26 cellular contexts compared by ENCODE assay signal in the genomic region with DNA sequence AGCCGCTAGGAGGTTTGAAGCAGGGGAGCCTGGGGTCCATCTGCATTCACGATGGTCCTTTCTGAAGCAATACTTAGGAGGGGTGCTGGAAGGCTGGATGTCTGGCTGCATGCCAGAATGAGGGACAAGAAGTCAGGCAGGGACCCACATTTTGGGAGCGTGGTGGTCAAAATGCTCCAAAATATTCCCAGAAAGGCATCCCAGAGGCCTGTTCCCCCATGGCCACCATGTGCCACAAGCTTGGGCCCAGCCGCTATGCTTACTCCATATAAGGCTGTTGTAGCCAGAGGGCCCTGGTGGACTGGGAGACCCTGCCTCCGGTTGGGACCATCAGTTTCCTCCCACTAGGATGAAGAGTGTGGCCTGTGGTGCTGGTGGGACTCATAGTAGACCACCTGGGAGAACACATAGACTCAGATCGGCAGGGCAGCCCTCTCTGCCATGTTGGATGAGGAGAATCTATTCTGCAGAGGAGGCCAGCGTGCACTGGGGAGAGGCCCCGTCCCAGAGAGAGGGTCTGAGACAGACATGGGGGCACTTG. TPM values are rescaled to one million over a fixed set of nuclear protein-coding genes. Genes with fewer than 3 reads are reported as not detected.
DNase-seq lines count a peak whose midpoint lies in the region; ATAC-seq, FAIRE-seq and TF ChIP-seq lines count a peak whose summit lies in the region.
"Had no signal": no experiment of that assay in that cellular context is flagged by ENCODE, and none has a peak within 500 bp of the region (broad histone marks: within the 10 kb centered on the region; RNA-seq: fewer than 3 reads in every experiment).

No MANE protein-coding gene starts in this region.

- TF ChIP-seq CTCF in lower leg skin (IDR thresholded peaks at IDR 0.05) (no peak), prostate gland (IDR thresholded peaks at IDR 0.05) (no peak)

- H3K36me3 ChIP-seq in prostate gland = no peaks in the 10 kb centered on the region
- H3K36me3 ChIP-seq: cardiac muscle cell, upper lobe of left lung had no signal

- no peaks in the 10 kb centered on the region for H3K36me3 Mint-ChIP-seq in activated CD8-positive, alpha-beta memory T cell treated with anti-CD3 and anti-CD28 coated beads, Interleukin-2, amount 10 ng/mL, durations not matched to agents 7 days and 5 days
- H3K36me3 Mint-ChIP-seq: activated naive CD4-positive, alpha-beta T cell treated with anti-CD3 and anti-CD28 coated beads, Interleukin-2, amount 50 U/mL, for 72 hours; CD4-positive, CD25-positive, alpha-beta regulatory T cell; naive thymus-derived CD8-positive, alpha-beta T cell had no signal

- WGBS in lower leg skin, 2 donors = 93 to 94% methylated on average over 8 of the region's 8 CpGs
- 94% methylated on average over 8 of the region's 8 CpGs for WGBS in prostate gland

- no peak overlapping the region for H3K4me3 Mint-ChIP-seq in activated CD8-positive, alpha-beta memory T cell treated with anti-CD3 and anti-CD28 coated beads, Interleukin-2, amount 10 ng/mL, durations not matched to agents 7 days and 5 days
- H3K4me3 Mint-ChIP-seq: activated CD8-positive, alpha-beta T cell treated with anti-CD3 and anti-CD28 coated beads, Interleukin-2, amount 10 ng/mL, durations not matched to agents 7 days and 5 days; activated T-cell treated with anti-CD3 and anti-CD28 coated beads, Interleukin-2, amount 50 U/mL, for 72 hours; CD4-positive, CD25-positive, alpha-beta regulatory T cell; naive thymus-derived CD8-positive, alpha-beta T cell had no signal

- DNase-seq in activated CD4-positive, CD25-positive, alpha-beta regulatory T cell treated with anti-CD3 and anti-CD28 coated beads, Interleukin-2, amount 50 U/mL, for 72 hours = peak; percentile 16
- DNase-seq in activated CD8-positive, alpha-beta memory T cell treated with anti-CD3 and anti-CD28 coated beads, Interleukin-2, amount 10 ng/mL, durations not matched to agents 7 days and 5 days = peak; percentile 29
- DNase-seq in lower leg skin (ENCODE audit: low spot score in 2 of 2) (peak; percentile 10 to 63), prostate gland (ENCODE audit: low spot score) (peak; percentile 3), GM19239 (ENCODE audit: insufficient read length, low spot score) (no peak), COLO829 (ENCODE audit: low spot score) (no peak)
- no peak for DNase-seq in activated CD4-positive, alpha-beta T cell treated with anti-CD3 and anti-CD28 coated beads for 4 hours
- DNase-seq: activated CD4-positive, CD25-positive, alpha-beta regulatory T cell; activated CD8-positive, alpha-beta T cell treated with anti-CD3 and anti-CD28 coated beads, Interleukin-2, amount 10 ng/mL, durations not matched to agents 7 days and 5 days; activated T-cell treated with anti-CD3 and anti-CD28 coated beads, Interleukin-2, amount 50 U/mL, for 72 hours; anterior cingulate cortex; CD4-positive, CD25-positive, alpha-beta regulatory T cell; DMS 273 treated with DMSO at 0.1 percent for 48 hours; NCI-H1105; NCI-H2029; NCI-H2227 treated with DMSO at 0.1 percent for 48 hours; NCI-H774 had no signal

- no peaks in the 10 kb centered on the region for H3K27me3 ChIP-seq in prostate gland (replicated peaks; ENCODE audit: insufficient read depth)
- H3K27me3 ChIP-seq: cardiac muscle cell, upper lobe of left lung had no signal

- H3K9me3 ChIP-seq in prostate gland = no peaks in the 10 kb centered on the region
- H3K9me3 ChIP-seq: upper lobe of left lung had no signal

- H3K4me3 ChIP-seq in lower leg skin (ENCODE audit: low read depth, poor library complexity, severe bottlenecking) (no peak overlapping the region), prostate gland (no peak overlapping the region)
- H3K4me3 ChIP-seq: cardiac muscle cell, upper lobe of left lung had no signal

- intact Hi-C loops in lower leg skin (cut with DNase I; ENCODE audit: low total_unique reads) (no loop called here), prostate gland (cut with DNase I) (no loop called here)

- CTCF ChIA-PET in activated CD8-positive, alpha-beta memory T cell treated with anti-CD3 and anti-CD28 coated beads, Interleukin-2, amount 10 ng/mL, durations not matched to agents 7 days and 5 days (lab: Charles Lee) = no interaction called here

- no peaks in the 10 kb centered on the region for H3K27me3 Mint-ChIP-seq in activated CD8-positive, alpha-beta memory T cell treated with anti-CD3 and anti-CD28 coated beads, Interleukin-2, amount 10 ng/mL, durations not matched to agents 7 days and 5 days
- H3K27me3 Mint-ChIP-seq: CD4-positive, CD25-positive, alpha-beta regulatory T cell had no signal

- peaks cover 4% of the 10 kb centered on the region for H3K4me1 ChIP-seq in prostate gland (replicated peaks)

- no peaks in the 10 kb centered on the region for H3K9me3 Mint-ChIP-seq in activated CD8-positive, alpha-beta memory T cell treated with anti-CD3 and anti-CD28 coated beads, Interleukin-2, amount 10 ng/mL, durations not matched to agents 7 days and 5 days (ENCODE audit: low read depth)
- H3K9me3 Mint-ChIP-seq: activated naive CD4-positive, alpha-beta T cell treated with anti-CD3 and anti-CD28 coated beads, Interleukin-2, amount 50 U/mL, for 72 hours; activated T-cell treated with anti-CD3 and anti-CD28 coated beads, Interleukin-2, amount 50 U/mL, for 72 hours; CD4-positive, CD25-positive, alpha-beta regulatory T cell; naive thymus-derived CD8-positive, alpha-beta T cell had no signal

- TF ChIP-seq POLR2A in lower leg skin (IDR thresholded peaks at IDR 0.05) (no peak), prostate gland (IDR thresholded peaks at IDR 0.05) (no peak)

- no peaks in the 10 kb centered on the region for H3K4me1 Mint-ChIP-seq in activated CD8-positive, alpha-beta memory T cell treated with anti-CD3 and anti-CD28 coated beads, Interleukin-2, amount 10 ng/mL, durations not matched to agents 7 days and 5 days
- H3K4me1 Mint-ChIP-seq: CD4-positive, CD25-positive, alpha-beta regulatory T cell; naive thymus-derived CD8-positive, alpha-beta T cell had no signal

- no peak for FAIRE-seq in GM19239 (lab: Jason Lieb, UNC)
- FAIRE-seq: endothelial cell of umbilical vein had no signal

- no peak for ATAC-seq in activated CD4-positive, CD25-positive, alpha-beta regulatory T cell treated with anti-CD3 and anti-CD28 coated beads, Interleukin-2, amount 50 U/mL, for 24 hours
- ATAC-seq in activated CD8-positive, alpha-beta memory T cell treated with anti-CD3 and anti-CD28 coated beads, Interleukin-2, amount 10 ng/mL, durations not matched to agents 7 days and 5 days = no peak
- ATAC-seq: activated CD8-positive, alpha-beta T cell treated with anti-CD3 and anti-CD28 coated beads, Interleukin-2, amount 10 ng/mL, durations not matched to agents 7 days and 5 days; activated naive CD4-positive, alpha-beta T cell treated with anti-CD3 and anti-CD28 coated beads, Interleukin-2, amount 50 U/mL, for 72 hours; activated T-cell treated with anti-CD3 and anti-CD28 coated beads, Interleukin-2, amount 50 U/mL, for 72 hours; HCT116; naive thymus-derived CD8-positive, alpha-beta T cell had no signal

- no peak overlapping the region for H3K27ac ChIP-seq in prostate gland
- H3K27ac ChIP-seq: 22Rv1, cardiac muscle cell, upper lobe of left lung had no signal

- no peak overlapping the region for H3K27ac Mint-ChIP-seq in activated CD8-positive, alpha-beta memory T cell treated with anti-CD3 and anti-CD28 coated beads, Interleukin-2, amount 10 ng/mL, durations not matched to agents 7 days and 5 days
- H3K27ac Mint-ChIP-seq: activated CD8-positive, alpha-beta T cell treated with anti-CD3 and anti-CD28 coated beads, Interleukin-2, amount 10 ng/mL, durations not matched to agents 7 days and 5 days; activated naive CD4-positive, alpha-beta T cell treated with anti-CD3 and anti-CD28 coated beads, Interleukin-2, amount 50 U/mL, for 72 hours; activated T-cell treated with anti-CD3 and anti-CD28 coated beads, Interleukin-2, amount 50 U/mL, for 72 hours had no signal

RNA-seq across cellular contexts. Expression of gene PROM2, which starts 3.6 kb away (rescaled TPM):
- total RNA-seq in activated CD8-positive, alpha-beta memory T cell treated with anti-CD3 and anti-CD28 coated beads, Interleukin-2, amount 10 ng/mL, durations not matched to agents 7 days and 5 days = under 1 TPM in 1 of 2 experiments, not detected in 1; 0.82 TPM
- 100 to 1,000 TPM in 2 of 4 donors, 10 to 100 TPM in 2; 87.0 to 272 (median 98.0) TPM for total RNA-seq in lower leg skin
- 10 to 100 TPM; 43.4 to 80.1 TPM for total RNA-seq in prostate gland

RNA-seq across cellular contexts. Expression of gene KCNIP3, which starts 26.5 kb away (rescaled TPM):
- total RNA-seq in activated CD8-positive, alpha-beta memory T cell treated with anti-CD3 and anti-CD28 coated beads, Interleukin-2, amount 10 ng/mL, durations not matched to agents 7 days and 5 days = not detected
- total RNA-seq in lower leg skin (10 to 100 TPM in 2 of 4 donors, 1 to 10 TPM in 2; 5.2 to 20.4 (median 11.4) TPM), prostate gland (10 to 100 TPM in 1 of 2 donors, 1 to 10 TPM in 1; 5.1 to 63.8 TPM)
- total RNA-seq: activated CD8-positive, alpha-beta T cell treated with anti-CD3 and anti-CD28 coated beads, Interleukin-2, amount 10 ng/mL, durations not matched to agents 7 days and 5 days; activated naive CD4-positive, alpha-beta T cell treated with anti-CD3 and anti-CD28 coated beads, Interleukin-2, amount 50 U/mL, for 72 hours; activated T-cell treated with anti-CD3 and anti-CD28 coated beads, Interleukin-2, amount 50 U/mL, for 72 hours; CD4-positive, CD25-positive, alpha-beta regulatory T cell; naive thymus-derived CD8-positive, alpha-beta T cell; OCI-LY7 had no signal

Comparison
In these comparisons a context has a peak if more than half of its experiments do, and no peak if none do; other contexts are left out.
1. DNase-seq: peak in activated CD4-positive, CD25-positive, alpha-beta regulatory T cell treated with anti-CD3 and anti-CD28 coated beads, Interleukin-2, amount 50 U/mL, for 72 hours (single experiment), activated CD8-positive, alpha-beta memory T cell treated with anti-CD3 and anti-CD28 coated beads, Interleukin-2, amount 10 ng/mL, durations not matched to agents 7 days and 5 days (single experiment), lower leg skin (2 of 2) and prostate gland (single experiment); none in GM19239 (single experiment), activated CD4-positive, alpha-beta T cell treated with anti-CD3 and anti-CD28 coated beads for 4 hours (0 of 2) and COLO829 (single experiment).
2. RNA of gene PROM2, which starts 3.6 kb away (total RNA-seq): 87.0 to 272 TPM in lower leg skin and 43.4 to 80.1 TPM in prostate gland; 0.82 TPM in activated CD8-positive, alpha-beta memory T cell treated with anti-CD3 and anti-CD28 coated beads, Interleukin-2, amount 10 ng/mL, durations not matched to agents 7 days and 5 days; every median in the first group is over 10 times any median in the second.
3. RNA of gene KCNIP3, which starts 26.5 kb away (total RNA-seq): 5.1 to 63.8 TPM in prostate gland and 5.2 to 20.4 TPM in lower leg skin; not detected in activated CD8-positive, alpha-beta memory T cell treated with anti-CD3 and anti-CD28 coated beads, Interleukin-2, amount 10 ng/mL, durations not matched to agents 7 days and 5 days; every median in the first group is over 4 times any median in the second.